Comparison of ENCODE assay signal across 13 cellular contexts in the genomic region with DNA sequence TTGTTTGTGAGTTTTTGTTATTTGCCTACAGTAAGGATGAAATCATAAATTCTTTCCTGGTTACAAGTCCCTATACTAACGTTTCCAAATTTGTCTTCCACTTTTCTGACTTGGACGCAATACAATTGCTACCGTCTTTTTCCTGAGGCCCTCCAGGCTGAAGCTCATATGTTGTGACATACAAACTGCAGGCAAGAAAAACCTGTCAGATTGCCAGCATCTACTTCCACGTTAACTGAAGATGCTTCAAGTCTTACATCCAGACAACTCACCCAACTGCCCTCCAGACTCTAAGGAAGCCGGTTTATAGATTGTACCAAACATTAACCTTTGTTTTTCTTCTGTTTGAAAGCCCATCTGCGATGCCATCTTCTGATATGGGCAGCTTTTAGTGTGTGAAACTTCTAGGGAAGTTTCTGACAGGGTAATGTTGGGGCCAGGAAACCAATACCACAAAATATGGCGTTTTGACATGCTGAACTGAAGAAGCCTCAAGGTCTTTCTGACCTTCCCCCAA. TPM values are rescaled to one million over a fixed set of nuclear protein-coding genes. Genes with fewer than 3 reads are reported as not detected.
DNase-seq lines count a peak whose midpoint lies in the region; ATAC-seq and TF ChIP-seq lines count a peak whose summit lies in the region.
"Had no signal": no experiment of that assay in that cellular context is flagged by ENCODE, and none has a peak within 500 bp of the region (broad histone marks: within the 10 kb centered on the region; RNA-seq: fewer than 3 reads in every experiment).

No MANE protein-coding gene starts in this region.

- POLR2A ChIA-PET in AG04450 (lab: Yijun Ruan, JAX) = no interaction called here

- H3K27me3 ChIP-seq in AG04450 (ENCODE audit: control insufficient read depth, insufficient read depth, low read length) (no peaks in the 10 kb centered on the region), esophagus (ENCODE audit: control insufficient read depth in 1 of 2, insufficient read depth in 2 of 2, low read length in 2 of 2) (no peaks in the 10 kb centered on the region)
- H3K27me3 ChIP-seq: heart left ventricle had no signal

- ATAC-seq in GM18870 (IDR thresholded peaks at IDR 0.05; ENCODE audit: unreplicated experiment) (peak; percentile 58), HG03520 (IDR thresholded peaks at IDR 0.05; ENCODE audit: unreplicated experiment) (no peak), HG02623 (IDR thresholded peaks at IDR 0.05; ENCODE audit: unreplicated experiment) (no peak)
- ATAC-seq: heart left ventricle had no signal

- WGBS in esophagus, 2 donors = 32 to 38% methylated on average over 7 of the region's 7 CpGs

- H3K9me3 ChIP-seq in AG04450 (ENCODE audit: control insufficient read depth, insufficient read depth, low read length) (no peaks in the 10 kb centered on the region), esophagus (ENCODE audit: control insufficient read depth in 2 of 2, insufficient read depth in 1 of 2, low read depth in 1 of 2, low read length in 1 of 2) (no peaks in the 10 kb centered on the region)
- H3K9me3 ChIP-seq: heart left ventricle had no signal

- H3K4me3 ChIP-seq in AG04450 (ENCODE audit: low read depth, low read length) (no peak overlapping the region), esophagus (ENCODE audit: low read depth in 1 of 2, low read length in 2 of 2) (no peak overlapping the region)
- H3K4me3 ChIP-seq: heart left ventricle, SK-N-MC had no signal

- H3K36me3 ChIP-seq in esophagus (ENCODE audit: control insufficient read depth in 2 of 2, insufficient read depth in 2 of 2, low read length in 1 of 2) = no peaks in the 10 kb centered on the region
- H3K36me3 ChIP-seq: heart left ventricle had no signal

- CTCF ChIA-PET in AG04450 (lab: Charles Lee) = interaction anchor here (1.2 to 3.2 kb wide), 2 partner anchors 26 to 441 kb away, joined by 3 to 10 read pairs; no protein-coding TSS in a partner anchor

- no peak overlapping the region for H3K27ac ChIP-seq in AG04450 (ENCODE audit: low read depth, low read length)
- H3K27ac ChIP-seq in esophagus (ENCODE audit: low read depth in 2 of 2, low read length in 1 of 2) = peak overlapping the region; percentile 1 to 31
- H3K27ac ChIP-seq: heart left ventricle, SK-N-MC had no signal

- peak; percentile 73 for DNase-seq in AG04450 (ENCODE audit: low read depth, low spot score)
- peak; percentile 55 for DNase-seq in NOMO-1 treated with DMSO at 0.1 percent for 48 hours (lab: John Stamatoyannopoulos, UW; ENCODE audit: unreplicated experiment)
- DNase-seq in HuH-7.5 (ENCODE audit: low spot score) = no peak
- no peak for DNase-seq in midbrain (lab: John Stamatoyannopoulos, UW)
- DNase-seq: activated naive CD4-positive, alpha-beta T cell; Calu3; heart left ventricle; nucleus accumbens had no signal

- H3K4me1 ChIP-seq in esophagus (ENCODE audit: control insufficient read depth in 2 of 2, insufficient read depth in 2 of 2, low read length in 1 of 2) = no peaks in the 10 kb centered on the region

- no peak for TF ChIP-seq CTCF in AG04450 (IDR thresholded peaks at IDR 0.05; ENCODE audit: low read depth, low read length)

RNA-seq across cellular contexts. Expression of gene RNF11, which starts 21.4 kb away (rescaled TPM):
- polyA plus RNA-seq in AG04450 (2011; rRNA removed) (136 and 163 TPM in 2 replicates), esophagus (10 to 100 TPM; 66.7 to 80.9 TPM)
- 83.3 and 99.6 TPM in 2 replicates for polyA minus RNA-seq in AG04450 (2011; rRNA and poly(A)+ RNA removed)

Comparison
In these comparisons a context has a peak if more than half of its experiments do, and no peak if none do; other contexts are left out.
1. DNase-seq: peak in AG04450 (single experiment) and NOMO-1 treated with DMSO at 0.1 percent for 48 hours (single experiment); none in HuH-7.5 (single experiment) and midbrain (single experiment).